Comparison of ENCODE assay signal across 38 cellular contexts in the genomic region with DNA sequence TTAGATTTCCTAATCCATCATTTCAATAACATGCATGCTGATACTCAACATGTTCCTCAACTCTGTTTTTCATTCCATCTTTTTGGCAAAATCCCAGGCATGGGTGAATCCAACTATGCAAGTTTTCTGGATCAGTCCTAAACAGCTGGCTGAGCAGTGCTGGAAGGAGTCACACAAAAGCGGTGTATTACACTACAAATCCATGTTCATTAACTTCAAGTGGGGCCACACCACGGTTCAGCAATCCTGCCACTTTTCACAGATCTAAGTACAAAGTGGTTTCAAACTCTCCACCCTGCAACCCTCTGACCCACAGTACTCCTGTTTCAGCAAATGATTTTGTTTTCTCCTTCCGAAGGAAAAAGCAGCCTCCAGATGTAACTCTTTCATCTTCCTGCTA.
"Had no signal": no experiment of that assay in that cellular context is flagged by ENCODE, and none has a peak within 500 bp of the region (broad histone marks: within the 10 kb centered on the region; RNA-seq: fewer than 3 reads in every experiment).

No MANE protein-coding gene starts in this region.

- DNase-seq: activated B cell treated with CpG ODN at 0.5 μM for 24 hours; activated CD4-positive, alpha-beta T cell treated with anti-CD3 and anti-CD28 coated beads for 48 hours; activated CD4-positive, alpha-beta T cell treated with anti-CD3 and anti-CD28 coated beads, Interleukin-2, amount 50 U/mL, for 1 hour; activated CD4-positive, alpha-beta T cell treated with anti-CD3 and anti-CD28 coated beads, Interleukin-2, amount 50 U/mL, for 48 hours; activated CD8-positive, alpha-beta memory T cell treated with anti-CD3 and anti-CD28 coated beads for 24 hours; activated CD8-positive, alpha-beta T cell treated with anti-CD3 and anti-CD28 coated beads for 36 hours; activated effector memory CD4-positive, alpha-beta T cell treated with anti-CD3 and anti-CD28 coated beads, Interleukin-2, amount 50 U/mL, for 16 hours; activated naive CD4-positive, alpha-beta T cell treated with anti-CD3 and anti-CD28 coated beads for 36 hours; activated naive CD8-positive, alpha-beta T cell treated with anti-CD3 and anti-CD28 coated beads for 36 hours; activated naive CD8-positive, alpha-beta T cell treated with anti-CD3 and anti-CD28 coated beads, Interleukin-2, amount 50 U/mL, for 24 hours; activated T-cell treated with anti-CD3 and anti-CD28 coated beads, Interleukin-2, amount 50 U/mL, for 1 hour; activated T-cell treated with anti-CD3 and anti-CD28 coated beads, Interleukin-2, amount 50 U/mL, for 48 hours; adrenal gland; amygdala; central memory CD4-positive, alpha-beta T cell; cerebellar nuclear complex; colonic mucosa; dorsolateral prefrontal cortex; effector memory CD4-positive, alpha-beta T cell; endodermal cell; foreskin melanocyte; head of caudate nucleus; T-helper 1 cell; T-helper 17 cell; T1000; WERI-Rb-1 had no signal

- H3K36me3 ChIP-seq: adrenal gland, breast epithelium, cardiac muscle cell, colonic mucosa, WERI-Rb-1 had no signal

- H3K4me1 ChIP-seq: adrenal gland, ascending aorta, breast epithelium, colonic mucosa, gastroesophageal sphincter had no signal

- H3K36me3 Mint-ChIP-seq: activated naive CD4-positive, alpha-beta T cell treated with anti-CD3 and anti-CD28 coated beads, Interleukin-2, amount 50 U/mL, for 24 hours; activated naive CD8-positive, alpha-beta T cell treated with anti-CD3 and anti-CD28 coated beads for 36 hours; brain had no signal

- H3K4me3 ChIP-seq: adrenal gland, ascending aorta, breast epithelium, cardiac muscle cell, colonic mucosa, dorsolateral prefrontal cortex, gastroesophageal sphincter had no signal

- H3K27me3 ChIP-seq: adrenal gland, ascending aorta, breast epithelium, cardiac muscle cell, colonic mucosa, dorsolateral prefrontal cortex, gastroesophageal sphincter had no signal

- H3K27ac Mint-ChIP-seq: activated B cell treated with CpG ODN at 0.5 μM for 24 hours; activated CD8-positive, alpha-beta T cell treated with anti-CD3 and anti-CD28 coated beads for 36 hours; activated naive CD4-positive, alpha-beta T cell treated with anti-CD3 and anti-CD28 coated beads for 36 hours; activated naive CD4-positive, alpha-beta T cell treated with anti-CD3 and anti-CD28 coated beads, Interleukin-2, amount 50 U/mL, for 24 hours; activated naive CD8-positive, alpha-beta T cell treated with anti-CD3 and anti-CD28 coated beads for 36 hours; activated naive CD8-positive, alpha-beta T cell treated with anti-CD3 and anti-CD28 coated beads, Interleukin-2, amount 50 U/mL, for 24 hours; activated T-helper 1 cell treated with anti-CD3 and anti-CD28 coated beads, Interleukin-12 subunit alpha, Interleukin-12 subunit beta, Interleukin-2, Interleukin-4 antibody, amounts not matched to agents 30 ng/mL and 10 ng/mL and 1 ng/mL, durations not matched to agents 14 hours and 24 hours and 36 hours; activated T-helper 2 cell treated with anti-CD3 and anti-CD28 coated beads, Interferon-gamma antibody, Interleukin-2, Interleukin-4, amounts not matched to agents 10 μg/mL and 5 μg/mL and 100 μg/mL, durations not matched to agents 14 hours and 24 hours and 36 hours; brain; dendritic cell treated with granulocyte-macrophage colony-stimulating factor and Interleukin-4, amounts not matched to agents 40 ng/mL and 50 ng/mL, for 4 days; endodermal cell; T-helper 17 cell; T-helper 2 cell treated with Interferon-gamma antibody and Interleukin-4, amounts not matched to agents 5 μg/mL and 100 μg/mL, for 36 hours had no signal

- H3K9me3 ChIP-seq: adrenal gland, ascending aorta, breast epithelium, colonic mucosa, gastroesophageal sphincter had no signal

- H3K4me3 Mint-ChIP-seq: activated B cell treated with CpG ODN at 0.5 μM for 24 hours; activated CD8-positive, alpha-beta T cell treated with anti-CD3 and anti-CD28 coated beads for 36 hours; activated naive CD4-positive, alpha-beta T cell treated with anti-CD3 and anti-CD28 coated beads for 36 hours; activated naive CD4-positive, alpha-beta T cell treated with anti-CD3 and anti-CD28 coated beads, Interleukin-2, amount 50 U/mL, for 24 hours; activated naive CD8-positive, alpha-beta T cell treated with anti-CD3 and anti-CD28 coated beads for 36 hours; activated naive CD8-positive, alpha-beta T cell treated with anti-CD3 and anti-CD28 coated beads, Interleukin-2, amount 50 U/mL, for 24 hours; activated T-helper 1 cell treated with anti-CD3 and anti-CD28 coated beads, Interleukin-12 subunit alpha, Interleukin-12 subunit beta, Interleukin-2, Interleukin-4 antibody, amounts not matched to agents 30 ng/mL and 10 ng/mL and 1 ng/mL, durations not matched to agents 14 hours and 24 hours and 36 hours; brain; dendritic cell treated with granulocyte-macrophage colony-stimulating factor and Interleukin-4, amounts not matched to agents 40 ng/mL and 50 ng/mL, for 4 days; endodermal cell; T-helper 17 cell; T-helper 2 cell treated with Interferon-gamma antibody and Interleukin-4, amounts not matched to agents 5 μg/mL and 100 μg/mL, for 36 hours had no signal

- H3K27ac ChIP-seq: adrenal gland, ascending aorta, breast epithelium, cardiac muscle cell, colonic mucosa, dorsolateral prefrontal cortex, gastroesophageal sphincter, WERI-Rb-1 had no signal

- H3K27me3 Mint-ChIP-seq: brain had no signal

- H3K4me1 Mint-ChIP-seq: activated naive CD4-positive, alpha-beta T cell treated with anti-CD3 and anti-CD28 coated beads, Interleukin-2, amount 50 U/mL, for 24 hours; activated naive CD8-positive, alpha-beta T cell treated with anti-CD3 and anti-CD28 coated beads for 36 hours; activated naive CD8-positive, alpha-beta T cell treated with anti-CD3 and anti-CD28 coated beads, Interleukin-2, amount 50 U/mL, for 24 hours; brain; T-helper 17 cell had no signal

- H3K9me3 Mint-ChIP-seq: activated B cell treated with CpG ODN at 0.5 μM for 24 hours; activated CD8-positive, alpha-beta T cell treated with anti-CD3 and anti-CD28 coated beads for 36 hours; activated naive CD4-positive, alpha-beta T cell treated with anti-CD3 and anti-CD28 coated beads for 36 hours; activated naive CD4-positive, alpha-beta T cell treated with anti-CD3 and anti-CD28 coated beads, Interleukin-2, amount 50 U/mL, for 24 hours; activated naive CD8-positive, alpha-beta T cell treated with anti-CD3 and anti-CD28 coated beads for 36 hours; activated naive CD8-positive, alpha-beta T cell treated with anti-CD3 and anti-CD28 coated beads, Interleukin-2, amount 50 U/mL, for 24 hours; activated T-helper 1 cell treated with anti-CD3 and anti-CD28 coated beads, Interleukin-12 subunit alpha, Interleukin-12 subunit beta, Interleukin-2, Interleukin-4 antibody, amounts not matched to agents 30 ng/mL and 10 ng/mL and 1 ng/mL, durations not matched to agents 14 hours and 24 hours and 36 hours; activated T-helper 2 cell treated with anti-CD3 and anti-CD28 coated beads, Interferon-gamma antibody, Interleukin-2, Interleukin-4, amounts not matched to agents 10 μg/mL and 5 μg/mL and 100 μg/mL, durations not matched to agents 14 hours and 24 hours and 36 hours; brain; dendritic cell treated with granulocyte-macrophage colony-stimulating factor and Interleukin-4, amounts not matched to agents 40 ng/mL and 50 ng/mL, for 4 days; endodermal cell; T-helper 2 cell treated with Interferon-gamma antibody and Interleukin-4, amounts not matched to agents 5 μg/mL and 100 μg/mL, for 36 hours had no signal

- ATAC-seq: activated CD4-positive, CD25-positive, alpha-beta regulatory T cell treated with anti-CD3 and anti-CD28 coated beads, Interleukin-2, amount 50 U/mL, for 24 hours; activated CD8-positive, alpha-beta T cell treated with anti-CD3 and anti-CD28 coated beads for 36 hours; activated naive CD8-positive, alpha-beta T cell treated with anti-CD3 and anti-CD28 coated beads, Interleukin-2, amount 50 U/mL, for 24 hours; esophagus mucosa; gastroesophageal sphincter; T-helper 17 cell had no signal
